9 cellular contexts compared by ENCODE assay signal in the genomic region with DNA sequence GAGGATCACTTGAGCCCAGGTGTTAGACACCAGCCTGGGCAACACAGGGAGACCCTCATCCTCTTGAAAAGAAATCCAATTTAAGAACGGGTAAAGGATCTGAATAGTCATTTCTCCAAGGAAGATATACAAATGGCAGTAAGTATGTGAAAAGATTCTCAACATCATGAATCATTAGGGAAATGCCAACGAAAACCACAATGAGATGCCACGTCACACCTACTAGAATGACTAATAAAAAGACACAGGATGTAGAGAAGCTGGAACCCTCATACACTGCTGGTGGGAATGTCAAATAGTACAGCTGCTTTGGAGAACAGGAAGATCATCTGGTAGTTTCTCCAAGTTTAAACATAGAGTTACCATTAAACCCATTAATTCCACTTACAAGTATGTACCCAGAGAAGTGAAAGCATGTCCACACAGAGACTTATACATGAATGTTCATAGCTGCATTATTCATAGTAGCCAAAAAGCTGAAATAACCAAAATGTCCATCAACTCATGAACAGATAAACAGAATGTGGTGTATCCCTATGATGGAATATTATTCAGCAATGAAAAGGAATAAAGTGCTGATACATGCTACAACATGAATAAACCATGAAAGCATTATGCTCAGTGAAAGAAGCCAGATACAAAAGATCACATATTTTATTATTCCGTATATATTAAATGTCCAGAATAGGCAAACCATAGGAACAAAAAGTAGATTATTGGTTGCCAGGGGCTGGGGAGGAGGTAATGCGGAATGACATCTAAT. TPM values are rescaled to one million over a fixed set of nuclear protein-coding genes. Genes with fewer than 3 reads are reported as not detected.
DNase-seq lines count a peak whose midpoint lies in the region; ATAC-seq and TF ChIP-seq lines count a peak whose summit lies in the region.
"Had no signal": no experiment of that assay in that cellular context is flagged by ENCODE, and none has a peak within 500 bp of the region (broad histone marks: within the 10 kb centered on the region; RNA-seq: fewer than 3 reads in every experiment).

No MANE protein-coding gene starts in this region.

- H3K9me3 Mint-ChIP-seq in progenitor cell of endocrine pancreas (ENCODE audit: low read depth) (no peaks in the 10 kb centered on the region), GM23338 (no peaks in the 10 kb centered on the region)

- peak; percentile 11 for TF ChIP-seq CTCF in RWPE2 (IDR thresholded peaks at IDR 0.05; ENCODE audit: poor library complexity, severe bottlenecking)
- TF ChIP-seq CTCF in progenitor cell of endocrine pancreas (IDR thresholded peaks at IDR 0.05; ENCODE audit: unreplicated experiment): no peak
- TF ChIP-seq CTCF in GM23338 (conservative IDR thresholded peaks at IDR 0.05; ENCODE audit: low read depth in 2 of 2): no peak

- no peaks in the 10 kb centered on the region for H3K9me3 ChIP-seq in RWPE2 (ENCODE audit: severe bottlenecking)

- H3K36me3 ChIP-seq in RWPE2 (ENCODE audit: low read depth) (no peaks in the 10 kb centered on the region), GM23338 (ENCODE audit: insufficient read depth) (no peaks in the 10 kb centered on the region)

- H4K20me1 ChIP-seq in GM23338 (replicated peaks; ENCODE audit: insufficient read depth): no peaks in the 10 kb centered on the region

- H2AFZ ChIP-seq in GM23338: no peak overlapping the region

- no peaks in the 10 kb centered on the region for H3K27me3 Mint-ChIP-seq in progenitor cell of endocrine pancreas
- H3K27me3 Mint-ChIP-seq in GM23338 (ENCODE audit: insufficient read depth, low read depth, poor library complexity): peaks cover 3% of the 10 kb centered on the region

- no peaks in the 10 kb centered on the region for H3F3A ChIP-seq in GM23338 (replicated peaks; ENCODE audit: low read depth)

- H3K4me2 ChIP-seq in GM23338: no peak overlapping the region

- no peak overlapping the region for H3K4me3 Mint-ChIP-seq in progenitor cell of endocrine pancreas (ENCODE audit: low read depth)
- no peak overlapping the region for H3K4me3 Mint-ChIP-seq in GM23338

- H3K79me2 ChIP-seq in GM23338 (replicated peaks; ENCODE audit: insufficient read depth): no peaks in the 10 kb centered on the region

- no peak overlapping the region for H3K4me3 ChIP-seq in RWPE2 (ENCODE audit: severe bottlenecking)
- H3K4me3 ChIP-seq in GM23338: no peak overlapping the region

- H3K9me2 ChIP-seq in GM23338 (ENCODE audit: insufficient read depth): no peaks in the 10 kb centered on the region

- H3K27ac ChIP-seq in RWPE2 (ENCODE audit: poor library complexity, severe bottlenecking) (peak overlapping the region; percentile 98), GM23338 (ENCODE audit: low read depth) (no peak overlapping the region)

- H3K4me1 ChIP-seq in RWPE2 (ENCODE audit: insufficient read depth, poor library complexity, severe bottlenecking) (peaks cover 20% of the 10 kb centered on the region), GM23338 (ENCODE audit: insufficient read depth) (no peaks in the 10 kb centered on the region)

- H3K27me3 ChIP-seq in RWPE2 (ENCODE audit: insufficient read depth, poor library complexity, severe bottlenecking) (no peaks in the 10 kb centered on the region), GM23338 (ENCODE audit: insufficient read depth) (no peaks in the 10 kb centered on the region)

- no peak overlapping the region for H3K27ac Mint-ChIP-seq in progenitor cell of endocrine pancreas
- no peak overlapping the region for H3K27ac Mint-ChIP-seq in GM23338

- ATAC-seq in RWPE2 (ENCODE audit: low read depth) (peak; percentile 85), GM23338 (no peak)
- peak; percentile 91 for ATAC-seq in stimulated activated naive CD8-positive, alpha-beta T cell treated with anti-CD3 and anti-CD28 coated beads, Interleukin-15, Interleukin-2, amounts not matched to agents 100 U/mL and 50 U/mL, for 24 hours

- H3K4me1 Mint-ChIP-seq in progenitor cell of endocrine pancreas (ENCODE audit: low read depth) (no peaks in the 10 kb centered on the region), GM23338 (no peaks in the 10 kb centered on the region)

- peak; percentile 44 for DNase-seq in activated naive CD4-positive, alpha-beta T cell treated with Interleukin-2 at 50 U/mL for 16 hours
- DNase-seq in activated naive CD4-positive, alpha-beta T cell (lab: John Stamatoyannopoulos, UW): no peak
- DNase-seq in RWPE2 (ENCODE audit: low spot score) (no peak), dermis microvascular lymphatic vessel endothelial cell (ENCODE audit: low read depth in 2 of 2) (peak; percentile 14 to 91), middle frontal gyrus (ENCODE audit: extremely low spot score, low spot score) (no peak), progenitor cell of endocrine pancreas (ENCODE audit: low spot score, unreplicated experiment) (no peak), GM23338 (ENCODE audit: low spot score) (no peak)
- peak; percentile 43 for DNase-seq in stimulated activated naive CD8-positive, alpha-beta T cell treated with anti-CD3 and anti-CD28 coated beads, Interleukin-15, Interleukin-2, amounts not matched to agents 100 U/mL and 50 U/mL, for 24 hours
- DNase-seq: DND-41 had no signal

- no peaks in the 10 kb centered on the region for H3K36me3 Mint-ChIP-seq in progenitor cell of endocrine pancreas (ENCODE audit: insufficient read depth)
- H3K36me3 Mint-ChIP-seq in GM23338 (ENCODE audit: low read depth): no peaks in the 10 kb centered on the region

TF ChIP-seq in GM23338, 12 proteins besides CTCF, POLR2A, EP300 and RAD21 (continues in another document):
- TF ChIP-seq, protein P1, sequence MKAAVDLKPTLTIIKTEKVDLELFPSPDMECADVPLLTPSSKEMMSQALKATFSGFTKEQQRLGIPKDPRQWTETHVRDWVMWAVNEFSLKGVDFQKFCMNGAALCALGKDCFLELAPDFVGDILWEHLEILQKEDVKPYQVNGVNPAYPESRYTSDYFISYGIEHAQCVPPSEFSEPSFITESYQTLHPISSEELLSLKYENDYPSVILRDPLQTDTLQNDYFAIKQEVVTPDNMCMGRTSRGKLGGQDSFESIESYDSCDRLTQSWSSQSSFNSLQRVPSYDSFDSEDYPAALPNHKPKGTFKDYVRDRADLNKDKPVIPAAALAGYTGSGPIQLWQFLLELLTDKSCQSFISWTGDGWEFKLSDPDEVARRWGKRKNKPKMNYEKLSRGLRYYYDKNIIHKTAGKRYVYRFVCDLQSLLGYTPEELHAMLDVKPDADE (IDR thresholded peaks at IDR 0.05): no peak
- TF ChIP-seq NANOG (IDR thresholded peaks at IDR 0.05; ENCODE audit: borderline replicate concordance): no peak

RNA-seq across cellular contexts. Expression of gene ZMIZ2, which starts 13.1 kb away (rescaled TPM):
- total RNA-seq in dermis microvascular lymphatic vessel endothelial cell (5.0 and 7.5 TPM in 2 replicates), progenitor cell of endocrine pancreas (217 and 222 TPM in 2 replicates)
- 30.4 and 46.1 TPM in 2 replicates for total RNA-seq in GM23338 (2014; rRNA removed; shearing (Covaris generic))
- 15.2 and 15.5 TPM in 2 replicates for polyA plus RNA-seq in GM23338 (2016; fragmentation: Nextera tagmentation; extraction: Ambion mirVana)

Comparison
In these comparisons a context has a peak if more than half of its experiments do, and no peak if none do; other contexts are left out.
1. DNase-seq: peak in activated naive CD4-positive, alpha-beta T cell treated with Interleukin-2 at 50 U/mL for 16 hours (single experiment), dermis microvascular lymphatic vessel endothelial cell (2 of 2) and stimulated activated naive CD8-positive, alpha-beta T cell treated with anti-CD3 and anti-CD28 coated beads, Interleukin-15, Interleukin-2, amounts not matched to agents 100 U/mL and 50 U/mL, for 24 hours (single experiment); none in activated naive CD4-positive, alpha-beta T cell (0 of 4), RWPE2 (single experiment), middle frontal gyrus (single experiment), progenitor cell of endocrine pancreas (single experiment) and GM23338 (single experiment).